Comparison of ENCODE assay signal across 2 cellular contexts in genomic region chr6:168557512-168557911, GRCh38.
TF ChIP-seq lines count a peak whose summit lies in the region.

No MANE protein-coding gene starts in this region.

TF ChIP-seq in HEK293, 187 proteins besides CTCF, POLR2A, EP300 and RAD21 (continued from another document):
- TF ChIP-seq ZNF362 (tag by site-specific recombination; IDR thresholded peaks at IDR 0.05) (no peak), PRDM1 (tag by site-specific recombination; IDR thresholded peaks at IDR 0.05) (no peak), ZBTB21 (tag by site-specific recombination; IDR thresholded peaks at IDR 0.05) (peak; percentile 68), ZNF529 (tag by site-specific recombination; IDR thresholded peaks at IDR 0.05; ENCODE audit: insufficient replicate concordance) (no peak), ZNF19 (tag by site-specific recombination; IDR thresholded peaks at IDR 0.05; ENCODE audit: low read depth) (no peak), ZNF747 (tag by site-specific recombination; IDR thresholded peaks at IDR 0.05) (no peak)
- TF ChIP-seq, protein P1, sequence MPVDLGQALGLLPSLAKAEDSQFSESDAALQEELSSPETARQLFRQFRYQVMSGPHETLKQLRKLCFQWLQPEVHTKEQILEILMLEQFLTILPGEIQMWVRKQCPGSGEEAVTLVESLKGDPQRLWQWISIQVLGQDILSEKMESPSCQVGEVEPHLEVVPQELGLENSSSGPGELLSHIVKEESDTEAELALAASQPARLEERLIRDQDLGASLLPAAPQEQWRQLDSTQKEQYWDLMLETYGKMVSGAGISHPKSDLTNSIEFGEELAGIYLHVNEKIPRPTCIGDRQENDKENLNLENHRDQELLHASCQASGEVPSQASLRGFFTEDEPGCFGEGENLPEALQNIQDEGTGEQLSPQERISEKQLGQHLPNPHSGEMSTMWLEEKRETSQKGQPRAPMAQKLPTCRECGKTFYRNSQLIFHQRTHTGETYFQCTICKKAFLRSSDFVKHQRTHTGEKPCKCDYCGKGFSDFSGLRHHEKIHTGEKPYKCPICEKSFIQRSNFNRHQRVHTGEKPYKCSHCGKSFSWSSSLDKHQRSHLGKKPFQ (tag by site-specific recombination; IDR thresholded peaks at IDR 0.05): no peak
- TF ChIP-seq, protein P2, sequence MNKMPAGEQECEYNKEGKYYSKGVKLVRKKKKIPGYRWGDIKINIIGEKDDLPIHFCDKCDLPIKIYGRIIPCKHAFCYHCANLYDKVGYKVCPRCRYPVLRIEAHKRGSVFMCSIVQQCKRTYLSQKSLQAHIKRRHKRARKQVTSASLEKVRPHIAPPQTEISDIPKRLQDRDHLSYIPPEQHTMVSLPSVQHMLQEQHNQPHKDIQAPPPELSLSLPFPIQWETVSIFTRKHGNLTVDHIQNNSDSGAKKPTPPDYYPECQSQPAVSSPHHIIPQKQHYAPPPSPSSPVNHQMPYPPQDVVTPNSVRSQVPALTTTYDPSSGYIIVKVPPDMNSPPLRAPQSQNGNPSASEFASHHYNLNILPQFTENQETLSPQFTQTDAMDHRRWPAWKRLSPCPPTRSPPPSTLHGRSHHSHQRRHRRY (tag by site-specific recombination; IDR thresholded peaks at IDR 0.05): no peak
- TF ChIP-seq, protein P3, sequence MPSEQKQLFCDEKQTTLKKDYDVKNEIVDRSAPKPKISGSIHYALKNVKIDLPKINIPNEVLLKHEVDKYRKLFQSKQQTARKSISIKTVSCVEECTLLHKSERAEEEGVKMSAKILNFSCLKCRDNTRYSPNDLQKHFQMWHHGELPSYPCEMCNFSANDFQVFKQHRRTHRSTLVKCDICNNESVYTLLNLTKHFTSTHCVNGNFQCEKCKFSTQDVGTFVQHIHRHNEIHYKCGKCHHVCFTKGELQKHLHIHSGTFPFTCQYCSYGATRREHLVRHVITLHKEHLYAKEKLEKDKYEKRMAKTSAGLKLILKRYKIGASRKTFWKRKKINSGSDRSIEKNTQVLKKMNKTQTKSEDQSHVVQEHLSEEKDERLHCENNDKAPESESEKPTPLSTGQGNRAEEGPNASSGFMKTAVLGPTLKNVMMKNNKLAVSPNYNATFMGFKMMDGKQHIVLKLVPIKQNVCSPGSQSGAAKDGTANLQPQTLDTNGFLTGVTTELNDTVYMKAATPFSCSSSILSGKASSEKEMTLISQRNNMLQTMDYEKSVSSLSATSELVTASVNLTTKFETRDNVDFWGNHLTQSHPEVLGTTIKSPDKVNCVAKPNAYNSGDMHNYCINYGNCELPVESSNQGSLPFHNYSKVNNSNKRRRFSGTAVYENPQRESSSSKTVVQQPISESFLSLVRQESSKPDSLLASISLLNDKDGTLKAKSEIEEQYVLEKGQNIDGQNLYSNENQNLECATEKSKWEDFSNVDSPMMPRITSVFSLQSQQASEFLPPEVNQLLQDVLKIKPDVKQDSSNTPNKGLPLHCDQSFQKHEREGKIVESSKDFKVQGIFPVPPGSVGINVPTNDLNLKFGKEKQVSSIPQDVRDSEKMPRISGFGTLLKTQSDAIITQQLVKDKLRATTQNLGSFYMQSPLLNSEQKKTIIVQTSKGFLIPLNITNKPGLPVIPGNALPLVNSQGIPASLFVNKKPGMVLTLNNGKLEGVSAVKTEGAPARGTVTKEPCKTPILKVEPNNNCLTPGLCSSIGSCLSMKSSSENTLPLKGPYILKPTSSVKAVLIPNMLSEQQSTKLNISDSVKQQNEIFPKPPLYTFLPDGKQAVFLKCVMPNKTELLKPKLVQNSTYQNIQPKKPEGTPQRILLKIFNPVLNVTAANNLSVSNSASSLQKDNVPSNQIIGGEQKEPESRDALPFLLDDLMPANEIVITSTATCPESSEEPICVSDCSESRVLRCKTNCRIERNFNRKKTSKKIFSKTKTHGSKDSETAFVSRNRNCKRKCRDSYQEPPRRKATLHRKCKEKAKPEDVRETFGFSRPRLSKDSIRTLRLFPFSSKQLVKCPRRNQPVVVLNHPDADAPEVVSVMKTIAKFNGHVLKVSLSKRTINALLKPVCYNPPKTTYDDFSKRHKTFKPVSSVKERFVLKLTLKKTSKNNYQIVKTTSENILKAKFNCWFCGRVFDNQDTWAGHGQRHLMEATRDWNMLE (tag by site-specific recombination; conservative IDR thresholded peaks at IDR 0.05; ENCODE audit: low read depth): no peak

TF ChIP-seq in K562, 482 proteins besides CTCF, POLR2A, EP300 and RAD21 (continued from another document):
- TF ChIP-seq ARID3B (CRISPR knock-in tag; IDR thresholded peaks at IDR 0.05; ENCODE audit: borderline replicate concordance) (no peak), CREM (IDR thresholded peaks at IDR 0.05; ENCODE audit: low read depth) (peak; percentile 58), FUS (optimal IDR thresholded peaks at IDR 0.05; ENCODE audit: low read depth, low read length) (no peak), RBM39 (optimal IDR thresholded peaks at IDR 0.05; ENCODE audit: low read depth, low read length) (no peak), TBL1XR1 (IDR thresholded peaks at IDR 0.05; ENCODE audit: low read length in 2 of 2) (no peak), BCLAF1 (IDR thresholded peaks at IDR 0.05; ENCODE audit: borderline replicate concordance in 1 of 2, control insufficient read depth in 1 of 2, low read depth in 2 of 2, low read length in 1 of 2) (no peak), ZBTB1 (CRISPR knock-in tag; IDR thresholded peaks at IDR 0.05; ENCODE audit: borderline replicate concordance, low read depth) (no peak), ZNF644 (tag; IDR thresholded peaks at IDR 0.05; ENCODE audit: low read depth) (no peak), GATA2 (CRISPR knock-in tag; IDR thresholded peaks at IDR 0.05) (no peak), MCM5 (IDR thresholded peaks at IDR 0.05; ENCODE audit: low read depth) (no peak), YBX1 (IDR thresholded peaks at IDR 0.05) (no peak), THRA (IDR thresholded peaks at IDR 0.05) (no peak), ATF7 (IDR thresholded peaks at IDR 0.05) (no peak), ZBTB12 (CRISPR knock-in tag; IDR thresholded peaks at IDR 0.05) (no peak), ZNF740 (CRISPR knock-in tag; IDR thresholded peaks at IDR 0.05) (no peak), ZNF740 (tag; IDR thresholded peaks at IDR 0.05) (no peak), ATF1 (CRISPR knock-in tag; IDR thresholded peaks at IDR 0.05) (no peak), ATF1 (tag; IDR thresholded peaks at IDR 0.05) (peak; percentile 78), CREB1 (IDR thresholded peaks at IDR 0.05) (peak; percentile 78), CREB1 (CRISPR knock-in tag; IDR thresholded peaks at IDR 0.05) (no peak), NFIX (CRISPR knock-in tag; IDR thresholded peaks at IDR 0.05; ENCODE audit: low read depth) (no peak), ZBED1 (IDR thresholded peaks at IDR 0.05) (no peak), ATF2 (CRISPR knock-in tag; IDR thresholded peaks at IDR 0.05) (no peak), MYNN (IDR thresholded peaks at IDR 0.05) (no peak), MYNN (CRISPR knock-in tag; IDR thresholded peaks at IDR 0.05) (no peak)
- TF ChIP-seq, protein P4, sequence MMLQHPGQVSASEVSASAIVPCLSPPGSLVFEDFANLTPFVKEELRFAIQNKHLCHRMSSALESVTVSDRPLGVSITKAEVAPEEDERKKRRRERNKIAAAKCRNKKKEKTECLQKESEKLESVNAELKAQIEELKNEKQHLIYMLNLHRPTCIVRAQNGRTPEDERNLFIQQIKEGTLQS (IDR thresholded peaks at IDR 0.05): peak; percentile 15; the same call in 1 of the 2 replicates
- TF ChIP-seq, protein P4 (CRISPR knock-in tag; conservative IDR thresholded peaks at IDR 0.05): no peak
- TF ChIP-seq, protein P5, sequence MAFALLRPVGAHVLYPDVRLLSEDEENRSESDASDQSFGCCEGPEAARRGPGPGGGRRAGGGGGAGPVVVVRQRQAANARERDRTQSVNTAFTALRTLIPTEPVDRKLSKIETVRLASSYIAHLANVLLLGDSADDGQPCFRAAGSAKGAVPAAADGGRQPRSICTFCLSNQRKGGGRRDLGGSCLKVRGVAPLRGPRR (CRISPR knock-in tag; IDR thresholded peaks at IDR 0.05): no peak
- TF ChIP-seq, protein P6, sequence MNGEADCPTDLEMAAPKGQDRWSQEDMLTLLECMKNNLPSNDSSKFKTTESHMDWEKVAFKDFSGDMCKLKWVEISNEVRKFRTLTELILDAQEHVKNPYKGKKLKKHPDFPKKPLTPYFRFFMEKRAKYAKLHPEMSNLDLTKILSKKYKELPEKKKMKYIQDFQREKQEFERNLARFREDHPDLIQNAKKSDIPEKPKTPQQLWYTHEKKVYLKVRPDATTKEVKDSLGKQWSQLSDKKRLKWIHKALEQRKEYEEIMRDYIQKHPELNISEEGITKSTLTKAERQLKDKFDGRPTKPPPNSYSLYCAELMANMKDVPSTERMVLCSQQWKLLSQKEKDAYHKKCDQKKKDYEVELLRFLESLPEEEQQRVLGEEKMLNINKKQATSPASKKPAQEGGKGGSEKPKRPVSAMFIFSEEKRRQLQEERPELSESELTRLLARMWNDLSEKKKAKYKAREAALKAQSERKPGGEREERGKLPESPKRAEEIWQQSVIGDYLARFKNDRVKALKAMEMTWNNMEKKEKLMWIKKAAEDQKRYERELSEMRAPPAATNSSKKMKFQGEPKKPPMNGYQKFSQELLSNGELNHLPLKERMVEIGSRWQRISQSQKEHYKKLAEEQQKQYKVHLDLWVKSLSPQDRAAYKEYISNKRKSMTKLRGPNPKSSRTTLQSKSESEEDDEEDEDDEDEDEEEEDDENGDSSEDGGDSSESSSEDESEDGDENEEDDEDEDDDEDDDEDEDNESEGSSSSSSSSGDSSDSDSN (IDR thresholded peaks at IDR 0.05; ENCODE audit: borderline replicate concordance in 1 of 2, low read depth in 2 of 2, low read length in 2 of 2): no peak
